Comparison of ENCODE assay signal across 1 cellular context in the genomic region with DNA sequence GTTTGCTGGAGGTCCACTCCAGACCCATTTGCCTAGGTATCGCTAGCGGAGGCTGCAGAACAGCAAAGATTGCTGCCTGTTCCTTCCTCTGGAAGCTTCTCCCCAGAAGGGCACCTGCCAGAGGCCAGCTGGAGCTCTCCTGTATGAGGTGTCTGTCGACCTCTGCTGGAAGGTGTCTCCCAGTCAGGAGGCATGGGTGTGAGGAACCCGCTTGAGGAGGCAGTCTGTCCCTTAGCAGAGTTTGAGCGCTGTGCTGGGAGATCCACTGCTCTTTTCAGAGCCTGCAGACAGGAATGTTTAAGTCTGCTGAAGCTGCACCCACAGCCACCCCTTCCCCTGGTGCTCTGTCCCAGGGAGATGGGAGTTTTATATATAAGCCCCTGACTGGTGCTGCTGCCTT.
TF ChIP-seq lines count a peak whose summit lies in the region.

No MANE protein-coding gene starts in this region.

TF ChIP-seq in HepG2, 621 proteins besides CTCF, POLR2A, EP300 and RAD21 (continued from another document):
- TF ChIP-seq STAG1 (CRISPR knock-in tag; IDR thresholded peaks at IDR 0.05): peak; percentile 29; the same call in 1 of the 2 replicates
